In genomic region chr9:86720893-86721698, GRCh38 we compare ENCODE assay signal across 13 cellular contexts.
DNase-seq lines count a peak whose midpoint lies in the region; ATAC-seq and TF ChIP-seq lines count a peak whose summit lies in the region.
"Had no signal": no experiment of that assay in that cellular context is flagged by ENCODE, and none has a peak within 500 bp of the region (broad histone marks: within the 10 kb centered on the region; RNA-seq: fewer than 3 reads in every experiment).

No MANE protein-coding gene starts in this region.

- TF ChIP-seq POLR2A in heart left ventricle (IDR thresholded peaks at IDR 0.05) = no peak

- H3K4me3 ChIP-seq in heart left ventricle (no peak overlapping the region), rectal smooth muscle tissue (ENCODE audit: low read length) (no peak overlapping the region), brain microvascular endothelial cell (ENCODE audit: low read depth, low read length) (no peak overlapping the region)

- 58 to 62% (median 61%) methylated on average over 7 of the region's 7 CpGs for WGBS in adipose tissue, 3 donors
- 72 to 83% (median 75%) methylated on average over 7 of the region's 7 CpGs for WGBS in heart left ventricle, 4 donors

- H3K4me1 ChIP-seq in heart left ventricle (peaks cover 0 to 25% (median 0%) of the 10 kb centered on the region in 12 donors), rectal smooth muscle tissue (ENCODE audit: control insufficient read depth, insufficient read depth, low read length) (peaks cover 11% of the 10 kb centered on the region)

- in situ Hi-C loops in brain microvascular endothelial cell (cut with HindIII; ENCODE audit: low pct_ligation_motif_present, low sequenced_read_pairs) (no loop called here), G401 (cut with HindIII; ENCODE audit: low sequenced_read_pairs) (no loop called here)

- H3K27me3 ChIP-seq in heart left ventricle = no peaks in the 10 kb centered on the region
- H3K27me3 ChIP-seq in rectal smooth muscle tissue (ENCODE audit: control insufficient read depth, insufficient read depth, low read length) = no peaks in the 10 kb centered on the region
- no peaks in the 10 kb centered on the region for H3K27me3 ChIP-seq in brain microvascular endothelial cell (replicated peaks)

- ATAC-seq in heart left ventricle = peak in 3 of 4 donors; percentile 41 to 77 (median 72)
- ATAC-seq: stimulated activated naive CD8-positive, alpha-beta T cell treated with anti-CD3 and anti-CD28 coated beads, Interleukin-15, amount 100 ng/mL, for 72 hours had no signal

- H3K9ac ChIP-seq in rectal smooth muscle tissue (ENCODE audit: low read length) = no peak overlapping the region

- intact Hi-C loops in heart left ventricle (cut with DNase I) = loop anchor here in 1 of 10 donors (10.0 kb wide), 1 partner anchor 224 kb away; the partner anchor contains the start of gene GAS1

- TF ChIP-seq CTCF in heart left ventricle (IDR thresholded peaks at IDR 0.05) (no peak), brain microvascular endothelial cell (IDR thresholded peaks at IDR 0.05; ENCODE audit: low read depth, low read length, missing control alignments) (no peak)

- DNase-seq in EL = peak; percentile 27
- DNase-seq in heart left ventricle = no peak
- no peak for DNase-seq in brain microvascular endothelial cell
- no peak for DNase-seq in G401 (ENCODE audit: low spot score)
- no peak for DNase-seq in GM03348 (ENCODE audit: low spot score)
- no peak for DNase-seq in ecto neural progenitor cell (ENCODE audit: low spot score)
- DNase-seq: activated gamma-delta T cell treated with Interleukin-2 at 50 U/mL for 16 hours; NCI-H146; NCI-H774; stimulated activated CD4-positive, alpha-beta T cell treated with anti-CD3 and anti-CD28 coated beads, Interleukin-1b, Interleukin-23, amount 100 ng/mL, for 48 hours; stimulated activated naive CD8-positive, alpha-beta T cell treated with anti-CD3 and anti-CD28 coated beads, Interleukin-15, amount 100 ng/mL, for 72 hours had no signal

- H3K27ac ChIP-seq in adipose tissue (ENCODE audit: low read depth, low read length) (peak overlapping the region; percentile 73), heart left ventricle (peak overlapping the region in 11 of 12 donors; percentile 31 to 87 (median 61)), rectal smooth muscle tissue (ENCODE audit: low read depth, low read length) (peak overlapping the region; percentile 33), brain microvascular endothelial cell (no peak overlapping the region)

- no peaks in the 10 kb centered on the region for H3K9me3 ChIP-seq in heart left ventricle

- no peaks in the 10 kb centered on the region for H3K36me3 ChIP-seq in heart left ventricle
- no peaks in the 10 kb centered on the region for H3K36me3 ChIP-seq in rectal smooth muscle tissue (ENCODE audit: control insufficient read depth, insufficient read depth, low read length)
- no peaks in the 10 kb centered on the region for H3K36me3 ChIP-seq in brain microvascular endothelial cell (replicated peaks)
